Comparison of ENCODE assay signal across 1 cellular context in the genomic region with DNA sequence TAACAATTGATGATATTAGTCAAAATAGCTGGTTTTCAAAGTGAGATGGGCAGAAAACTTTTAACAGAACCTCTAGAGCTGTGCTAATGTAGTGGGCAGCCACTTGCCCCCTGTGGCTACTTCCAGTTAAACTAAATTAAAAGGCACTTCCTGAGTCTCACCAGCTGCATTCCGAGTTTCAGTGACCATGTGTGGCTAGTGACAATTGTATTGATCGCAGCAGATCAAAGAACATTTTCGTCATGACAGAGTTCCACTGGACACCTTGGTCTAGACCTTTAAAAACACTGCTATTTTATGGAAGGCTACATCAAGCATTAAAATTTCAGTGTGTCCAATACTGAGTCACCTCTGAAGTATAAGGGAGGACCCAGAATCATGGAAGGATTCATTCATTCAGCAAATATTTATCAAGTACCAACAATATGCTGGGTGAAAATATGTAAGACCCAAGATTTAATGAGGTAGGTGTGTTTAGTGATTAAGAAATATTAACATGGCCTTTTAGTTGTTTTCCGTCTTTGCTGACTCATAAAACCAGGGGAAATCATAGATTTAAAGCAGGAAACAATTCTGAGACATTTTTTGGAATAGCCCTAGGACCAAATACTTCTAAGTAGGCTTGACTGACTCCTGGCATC.
A peak's percentile ranks its signal among the peaks of the same experiment; 100 is the strongest.
TF ChIP-seq lines count a peak whose summit lies in the region.

No MANE protein-coding gene starts in this region.

TF ChIP-seq in HepG2, 621 proteins besides CTCF, POLR2A, EP300 and RAD21 (continued from another document and continues in another):
- TF ChIP-seq, protein P1, sequence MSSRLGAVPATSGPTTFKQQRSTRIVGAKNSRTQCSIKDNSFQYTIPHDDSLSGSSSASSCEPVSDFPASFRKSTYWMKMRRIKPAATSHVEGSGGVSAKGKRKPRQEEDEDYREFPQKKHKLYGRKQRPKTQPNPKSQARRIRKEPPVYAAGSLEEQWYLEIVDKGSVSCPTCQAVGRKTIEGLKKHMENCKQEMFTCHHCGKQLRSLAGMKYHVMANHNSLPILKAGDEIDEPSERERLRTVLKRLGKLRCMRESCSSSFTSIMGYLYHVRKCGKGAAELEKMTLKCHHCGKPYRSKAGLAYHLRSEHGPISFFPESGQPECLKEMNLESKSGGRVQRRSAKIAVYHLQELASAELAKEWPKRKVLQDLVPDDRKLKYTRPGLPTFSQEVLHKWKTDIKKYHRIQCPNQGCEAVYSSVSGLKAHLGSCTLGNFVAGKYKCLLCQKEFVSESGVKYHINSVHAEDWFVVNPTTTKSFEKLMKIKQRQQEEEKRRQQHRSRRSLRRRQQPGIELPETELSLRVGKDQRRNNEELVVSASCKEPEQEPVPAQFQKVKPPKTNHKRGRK (CRISPR knock-in tag; IDR thresholded peaks at IDR 0.05) = no peak
- TF ChIP-seq ATF7 (IDR thresholded peaks at IDR 0.05) = no peak
- TF ChIP-seq ATF7 (CRISPR knock-in tag; IDR thresholded peaks at IDR 0.05) = no peak
- TF ChIP-seq NFATC3 (CRISPR knock-in tag; IDR thresholded peaks at IDR 0.05) = no peak
- TF ChIP-seq ZNF747 (CRISPR knock-in tag; IDR thresholded peaks at IDR 0.05; ENCODE audit: borderline replicate concordance) = no peak
- TF ChIP-seq HNF4A (CRISPR knock-in tag; IDR thresholded peaks at IDR 0.05) = peak; percentile 73
- peak; percentile 68; the same call in 1 of the 2 replicates for TF ChIP-seq IRF2 (CRISPR knock-in tag; IDR thresholded peaks at IDR 0.05)
- no peak for TF ChIP-seq HNRNPUL1 (IDR thresholded peaks at IDR 0.05; ENCODE audit: low read depth, low read length)
- TF ChIP-seq ZNF446 (CRISPR knock-in tag; IDR thresholded peaks at IDR 0.05) = no peak
- no peak for TF ChIP-seq FOXP1 (IDR thresholded peaks at IDR 0.05)
- peak; percentile 58; the same call in 1 of the 2 replicates for TF ChIP-seq FOXP1 (CRISPR knock-in tag; IDR thresholded peaks at IDR 0.05)
- 0 out of 2 replicates have a peak, but pooled peaks have one; percentile 58 for TF ChIP-seq FOXK1 (CRISPR knock-in tag; IDR thresholded peaks at IDR 0.05; ENCODE audit: borderline replicate concordance, low read depth)
- no peak for TF ChIP-seq ZNF10 (CRISPR knock-in tag; IDR thresholded peaks at IDR 0.05; ENCODE audit: borderline replicate concordance, low read depth)
- no peak for TF ChIP-seq PHF20 (CRISPR knock-in tag; IDR thresholded peaks at IDR 0.05)
- 0 out of 2 replicates have a peak, but pooled peaks have one; percentile 12 for TF ChIP-seq NR2F2 (IDR thresholded peaks at IDR 0.05; ENCODE audit: borderline replicate concordance, low read depth)
- TF ChIP-seq, protein P2, sequence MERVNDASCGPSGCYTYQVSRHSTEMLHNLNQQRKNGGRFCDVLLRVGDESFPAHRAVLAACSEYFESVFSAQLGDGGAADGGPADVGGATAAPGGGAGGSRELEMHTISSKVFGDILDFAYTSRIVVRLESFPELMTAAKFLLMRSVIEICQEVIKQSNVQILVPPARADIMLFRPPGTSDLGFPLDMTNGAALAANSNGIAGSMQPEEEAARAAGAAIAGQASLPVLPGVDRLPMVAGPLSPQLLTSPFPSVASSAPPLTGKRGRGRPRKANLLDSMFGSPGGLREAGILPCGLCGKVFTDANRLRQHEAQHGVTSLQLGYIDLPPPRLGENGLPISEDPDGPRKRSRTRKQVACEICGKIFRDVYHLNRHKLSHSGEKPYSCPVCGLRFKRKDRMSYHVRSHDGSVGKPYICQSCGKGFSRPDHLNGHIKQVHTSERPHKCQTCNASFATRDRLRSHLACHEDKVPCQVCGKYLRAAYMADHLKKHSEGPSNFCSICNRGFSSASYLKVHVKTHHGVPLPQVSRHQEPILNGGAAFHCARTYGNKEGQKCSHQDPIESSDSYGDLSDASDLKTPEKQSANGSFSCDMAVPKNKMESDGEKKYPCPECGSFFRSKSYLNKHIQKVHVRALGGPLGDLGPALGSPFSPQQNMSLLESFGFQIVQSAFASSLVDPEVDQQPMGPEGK (CRISPR knock-in tag; IDR thresholded peaks at IDR 0.05) = no peak
- no peak for TF ChIP-seq TBL1XR1 (IDR thresholded peaks at IDR 0.05; ENCODE audit: borderline replicate concordance, low read length, partially characterized antibody)
- TF ChIP-seq ZNF792 (CRISPR knock-in tag; IDR thresholded peaks at IDR 0.05) = 0 out of 2 replicates have a peak, but pooled peaks have one; percentile 27
- TF ChIP-seq, protein P3, sequence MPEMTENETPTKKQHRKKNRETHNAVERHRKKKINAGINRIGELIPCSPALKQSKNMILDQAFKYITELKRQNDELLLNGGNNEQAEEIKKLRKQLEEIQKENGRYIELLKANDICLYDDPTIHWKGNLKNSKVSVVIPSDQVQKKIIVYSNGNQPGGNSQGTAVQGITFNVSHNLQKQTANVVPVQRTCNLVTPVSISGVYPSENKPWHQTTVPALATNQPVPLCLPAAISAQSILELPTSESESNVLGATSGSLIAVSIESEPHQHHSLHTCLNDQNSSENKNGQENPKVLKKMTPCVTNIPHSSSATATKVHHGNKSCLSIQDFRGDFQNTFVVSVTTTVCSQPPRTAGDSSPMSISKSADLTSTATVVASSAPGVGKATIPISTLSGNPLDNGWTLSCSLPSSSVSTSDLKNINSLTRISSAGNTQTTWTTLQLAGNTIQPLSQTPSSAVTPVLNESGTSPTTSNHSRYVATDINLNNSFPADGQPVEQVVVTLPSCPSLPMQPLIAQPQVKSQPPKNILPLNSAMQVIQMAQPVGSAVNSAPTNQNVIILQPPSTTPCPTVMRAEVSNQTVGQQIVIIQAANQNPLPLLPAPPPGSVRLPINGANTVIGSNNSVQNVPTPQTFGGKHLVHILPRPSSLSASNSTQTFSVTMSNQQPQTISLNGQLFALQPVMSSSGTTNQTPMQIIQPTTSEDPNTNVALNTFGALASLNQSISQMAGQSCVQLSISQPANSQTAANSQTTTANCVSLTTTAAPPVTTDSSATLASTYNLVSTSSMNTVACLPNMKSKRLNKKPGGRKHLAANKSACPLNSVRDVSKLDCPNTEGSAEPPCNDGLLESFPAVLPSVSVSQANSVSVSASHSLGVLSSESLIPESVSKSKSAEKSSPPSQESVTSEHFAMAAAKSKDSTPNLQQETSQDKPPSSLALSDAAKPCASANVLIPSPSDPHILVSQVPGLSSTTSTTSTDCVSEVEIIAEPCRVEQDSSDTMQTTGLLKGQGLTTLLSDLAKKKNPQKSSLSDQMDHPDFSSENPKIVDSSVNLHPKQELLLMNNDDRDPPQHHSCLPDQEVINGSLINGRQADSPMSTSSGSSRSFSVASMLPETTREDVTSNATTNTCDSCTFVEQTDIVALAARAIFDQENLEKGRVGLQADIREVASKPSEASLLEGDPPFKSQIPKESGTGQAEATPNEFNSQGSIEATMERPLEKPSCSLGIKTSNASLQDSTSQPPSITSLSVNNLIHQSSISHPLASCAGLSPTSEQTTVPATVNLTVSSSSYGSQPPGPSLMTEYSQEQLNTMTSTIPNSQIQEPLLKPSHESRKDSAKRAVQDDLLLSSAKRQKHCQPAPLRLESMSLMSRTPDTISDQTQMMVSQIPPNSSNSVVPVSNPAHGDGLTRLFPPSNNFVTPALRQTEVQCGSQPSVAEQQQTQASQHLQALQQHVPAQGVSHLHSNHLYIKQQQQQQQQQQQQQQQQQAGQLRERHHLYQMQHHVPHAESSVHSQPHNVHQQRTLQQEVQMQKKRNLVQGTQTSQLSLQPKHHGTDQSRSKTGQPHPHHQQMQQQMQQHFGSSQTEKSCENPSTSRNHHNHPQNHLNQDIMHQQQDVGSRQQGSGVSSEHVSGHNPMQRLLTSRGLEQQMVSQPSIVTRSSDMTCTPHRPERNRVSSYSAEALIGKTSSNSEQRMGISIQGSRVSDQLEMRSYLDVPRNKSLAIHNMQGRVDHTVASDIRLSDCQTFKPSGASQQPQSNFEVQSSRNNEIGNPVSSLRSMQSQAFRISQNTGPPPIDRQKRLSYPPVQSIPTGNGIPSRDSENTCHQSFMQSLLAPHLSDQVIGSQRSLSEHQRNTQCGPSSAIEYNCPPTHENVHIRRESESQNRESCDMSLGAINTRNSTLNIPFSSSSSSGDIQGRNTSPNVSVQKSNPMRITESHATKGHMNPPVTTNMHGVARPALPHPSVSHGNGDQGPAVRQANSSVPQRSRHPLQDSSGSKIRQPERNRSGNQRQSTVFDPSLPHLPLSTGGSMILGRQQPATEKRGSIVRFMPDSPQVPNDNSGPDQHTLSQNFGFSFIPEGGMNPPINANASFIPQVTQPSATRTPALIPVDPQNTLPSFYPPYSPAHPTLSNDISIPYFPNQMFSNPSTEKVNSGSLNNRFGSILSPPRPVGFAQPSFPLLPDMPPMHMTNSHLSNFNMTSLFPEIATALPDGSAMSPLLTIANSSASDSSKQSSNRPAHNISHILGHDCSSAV (CRISPR knock-in tag; IDR thresholded peaks at IDR 0.05; ENCODE audit: borderline replicate concordance) = no peak
- TF ChIP-seq, protein P4, sequence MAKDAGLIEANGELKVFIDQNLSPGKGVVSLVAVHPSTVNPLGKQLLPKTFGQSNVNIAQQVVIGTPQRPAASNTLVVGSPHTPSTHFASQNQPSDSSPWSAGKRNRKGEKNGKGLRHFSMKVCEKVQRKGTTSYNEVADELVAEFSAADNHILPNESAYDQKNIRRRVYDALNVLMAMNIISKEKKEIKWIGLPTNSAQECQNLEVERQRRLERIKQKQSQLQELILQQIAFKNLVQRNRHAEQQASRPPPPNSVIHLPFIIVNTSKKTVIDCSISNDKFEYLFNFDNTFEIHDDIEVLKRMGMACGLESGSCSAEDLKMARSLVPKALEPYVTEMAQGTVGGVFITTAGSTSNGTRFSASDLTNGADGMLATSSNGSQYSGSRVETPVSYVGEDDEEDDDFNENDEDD (CRISPR knock-in tag; IDR thresholded peaks at IDR 0.05; ENCODE audit: borderline replicate concordance) = peak; percentile 36; the same call in 1 of the 2 replicates
- TF ChIP-seq, protein P5, sequence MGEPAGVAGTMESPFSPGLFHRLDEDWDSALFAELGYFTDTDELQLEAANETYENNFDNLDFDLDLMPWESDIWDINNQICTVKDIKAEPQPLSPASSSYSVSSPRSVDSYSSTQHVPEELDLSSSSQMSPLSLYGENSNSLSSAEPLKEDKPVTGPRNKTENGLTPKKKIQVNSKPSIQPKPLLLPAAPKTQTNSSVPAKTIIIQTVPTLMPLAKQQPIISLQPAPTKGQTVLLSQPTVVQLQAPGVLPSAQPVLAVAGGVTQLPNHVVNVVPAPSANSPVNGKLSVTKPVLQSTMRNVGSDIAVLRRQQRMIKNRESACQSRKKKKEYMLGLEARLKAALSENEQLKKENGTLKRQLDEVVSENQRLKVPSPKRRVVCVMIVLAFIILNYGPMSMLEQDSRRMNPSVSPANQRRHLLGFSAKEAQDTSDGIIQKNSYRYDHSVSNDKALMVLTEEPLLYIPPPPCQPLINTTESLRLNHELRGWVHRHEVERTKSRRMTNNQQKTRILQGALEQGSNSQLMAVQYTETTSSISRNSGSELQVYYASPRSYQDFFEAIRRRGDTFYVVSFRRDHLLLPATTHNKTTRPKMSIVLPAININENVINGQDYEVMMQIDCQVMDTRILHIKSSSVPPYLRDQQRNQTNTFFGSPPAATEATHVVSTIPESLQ (CRISPR knock-in tag; conservative IDR thresholded peaks at IDR 0.05) = no peak
- TF ChIP-seq ZNF547 (CRISPR knock-in tag; IDR thresholded peaks at IDR 0.05) = no peak
- TF ChIP-seq ZNF232 (CRISPR knock-in tag; IDR thresholded peaks at IDR 0.05; ENCODE audit: borderline replicate concordance) = no peak
- TF ChIP-seq DPF2 (CRISPR knock-in tag; IDR thresholded peaks at IDR 0.05; ENCODE audit: borderline replicate concordance, low read depth) = peak; percentile 49; the same call in 1 of the 2 replicates
- TF ChIP-seq ZNF225 (CRISPR knock-in tag; IDR thresholded peaks at IDR 0.05) = no peak
- no peak for TF ChIP-seq NR1H2 (CRISPR knock-in tag; IDR thresholded peaks at IDR 0.05; ENCODE audit: borderline replicate concordance, low read depth)
- TF ChIP-seq, protein P6, sequence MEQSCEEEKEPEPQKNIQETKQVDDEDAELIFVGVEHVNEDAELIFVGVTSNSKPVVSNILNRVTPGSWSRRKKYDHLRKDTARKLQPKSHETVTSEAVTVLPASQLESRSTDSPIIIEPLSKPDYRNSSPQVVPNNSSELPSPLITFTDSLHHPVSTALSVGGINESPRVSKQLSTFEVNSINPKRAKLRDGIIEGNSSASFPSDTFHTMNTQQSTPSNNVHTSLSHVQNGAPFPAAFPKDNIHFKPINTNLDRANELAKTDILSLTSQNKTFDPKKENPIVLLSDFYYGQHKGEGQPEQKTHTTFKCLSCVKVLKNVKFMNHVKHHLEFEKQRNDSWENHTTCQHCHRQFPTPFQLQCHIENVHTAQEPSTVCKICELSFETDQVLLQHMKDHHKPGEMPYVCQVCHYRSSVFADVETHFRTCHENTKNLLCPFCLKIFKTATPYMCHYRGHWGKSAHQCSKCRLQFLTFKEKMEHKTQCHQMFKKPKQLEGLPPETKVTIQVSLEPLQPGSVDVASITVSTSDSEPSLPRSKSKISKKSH (CRISPR knock-in tag; IDR thresholded peaks at IDR 0.05; ENCODE audit: borderline replicate concordance) = no peak
- peak; percentile 61; the same call in 1 of the 2 replicates for TF ChIP-seq ZKSCAN8 (CRISPR knock-in tag; IDR thresholded peaks at IDR 0.05; ENCODE audit: borderline replicate concordance)
- TF ChIP-seq CENPX (CRISPR knock-in tag; IDR thresholded peaks at IDR 0.05) = no peak
- no peak for TF ChIP-seq RFX1 (IDR thresholded peaks at IDR 0.05)
- no peak for TF ChIP-seq ZNF20 (CRISPR knock-in tag; IDR thresholded peaks at IDR 0.05)
- peak; percentile 35 for TF ChIP-seq STAG1 (CRISPR knock-in tag; IDR thresholded peaks at IDR 0.05)
- TF ChIP-seq, protein P7, sequence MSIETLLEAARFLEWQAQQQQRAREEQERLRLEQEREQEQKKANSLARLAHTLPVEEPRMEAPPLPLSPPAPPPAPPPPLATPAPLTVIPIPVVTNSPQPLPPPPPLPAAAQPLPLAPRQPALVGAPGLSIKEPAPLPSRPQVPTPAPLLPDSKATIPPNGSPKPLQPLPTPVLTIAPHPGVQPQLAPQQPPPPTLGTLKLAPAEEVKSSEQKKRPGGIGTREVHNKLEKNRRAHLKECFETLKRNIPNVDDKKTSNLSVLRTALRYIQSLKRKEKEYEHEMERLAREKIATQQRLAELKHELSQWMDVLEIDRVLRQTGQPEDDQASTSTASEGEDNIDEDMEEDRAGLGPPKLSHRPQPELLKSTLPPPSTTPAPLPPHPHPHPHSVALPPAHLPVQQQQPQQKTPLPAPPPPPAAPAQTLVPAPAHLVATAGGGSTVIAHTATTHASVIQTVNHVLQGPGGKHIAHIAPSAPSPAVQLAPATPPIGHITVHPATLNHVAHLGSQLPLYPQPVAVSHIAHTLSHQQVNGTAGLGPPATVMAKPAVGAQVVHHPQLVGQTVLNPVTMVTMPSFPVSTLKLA (IDR thresholded peaks at IDR 0.05) = no peak
- TF ChIP-seq NFIC (IDR thresholded peaks at IDR 0.05; ENCODE audit: low read length) = peak; percentile 63; the same call in 1 of the 2 replicates
- TF ChIP-seq YEATS4 (CRISPR knock-in tag; IDR thresholded peaks at IDR 0.05; ENCODE audit: borderline replicate concordance) = no peak
- TF ChIP-seq, protein P8, sequence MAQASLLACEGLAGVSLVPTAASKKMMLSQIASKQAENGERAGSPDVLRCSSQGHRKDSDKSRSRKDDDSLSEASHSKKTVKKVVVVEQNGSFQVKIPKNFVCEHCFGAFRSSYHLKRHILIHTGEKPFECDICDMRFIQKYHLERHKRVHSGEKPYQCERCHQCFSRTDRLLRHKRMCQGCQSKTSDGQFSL (CRISPR knock-in tag; IDR thresholded peaks at IDR 0.05) = no peak
- 0 out of 2 replicates have a peak, but pooled peaks have one; percentile 39 for TF ChIP-seq HHEX (CRISPR knock-in tag; IDR thresholded peaks at IDR 0.05)
- TF ChIP-seq DNMT3B (CRISPR knock-in tag; conservative IDR thresholded peaks at IDR 0.05) = 0 out of 2 replicates have a peak, but pooled peaks have one; percentile 15
- no peak for TF ChIP-seq PCBP2 (optimal IDR thresholded peaks at IDR 0.05; ENCODE audit: low read depth, low read length, poor library complexity, severe bottlenecking)
